Comparison of ENCODE assay signal across 1 cellular context in the genomic region with DNA sequence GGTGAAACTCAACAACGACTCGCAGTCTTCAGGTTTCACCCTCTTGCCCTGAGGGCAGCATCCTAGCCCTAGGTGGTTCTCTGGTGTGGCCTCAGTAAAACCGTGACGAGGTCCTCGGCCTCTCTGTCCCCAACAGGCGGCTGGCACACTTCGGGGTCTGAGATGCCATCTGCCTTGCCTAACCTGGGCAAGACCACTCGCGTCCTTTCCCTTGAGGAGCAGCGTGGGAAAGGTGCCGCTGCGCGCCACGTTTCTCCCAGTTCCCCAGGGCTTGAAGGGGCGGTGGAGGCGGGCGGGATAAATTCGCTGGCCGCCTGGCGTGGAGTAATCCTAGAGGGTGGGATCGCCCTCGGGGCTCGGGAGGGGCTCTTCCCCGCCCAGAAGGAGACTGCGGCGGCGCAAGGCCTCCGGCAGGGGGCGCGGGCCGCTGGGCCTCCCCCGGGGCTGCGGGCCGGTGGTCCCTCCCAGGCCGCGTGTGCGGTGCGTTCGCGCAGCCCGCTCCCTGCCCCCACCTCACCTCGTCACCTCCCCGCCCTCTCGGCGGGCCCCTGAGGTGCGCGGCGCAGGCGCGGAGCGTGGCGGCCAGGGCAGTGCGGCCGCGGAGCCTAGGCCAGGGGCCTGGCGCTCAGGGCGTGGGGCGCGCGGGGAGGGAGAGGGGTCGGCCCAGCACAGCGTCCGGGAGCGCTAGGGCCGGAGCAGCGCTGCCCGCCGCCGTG.
TF ChIP-seq lines count a peak whose summit lies in the region.

A gene with protein sequence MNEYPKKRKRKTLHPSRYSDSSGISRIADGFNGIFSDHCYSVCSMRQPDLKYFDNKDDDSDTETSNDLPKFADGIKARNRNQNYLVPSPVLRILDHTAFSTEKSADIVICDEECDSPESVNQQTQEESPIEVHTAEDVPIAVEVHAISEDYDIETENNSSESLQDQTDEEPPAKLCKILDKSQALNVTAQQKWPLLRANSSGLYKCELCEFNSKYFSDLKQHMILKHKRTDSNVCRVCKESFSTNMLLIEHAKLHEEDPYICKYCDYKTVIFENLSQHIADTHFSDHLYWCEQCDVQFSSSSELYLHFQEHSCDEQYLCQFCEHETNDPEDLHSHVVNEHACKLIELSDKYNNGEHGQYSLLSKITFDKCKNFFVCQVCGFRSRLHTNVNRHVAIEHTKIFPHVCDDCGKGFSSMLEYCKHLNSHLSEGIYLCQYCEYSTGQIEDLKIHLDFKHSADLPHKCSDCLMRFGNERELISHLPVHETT (plus strand): TSS at position 551 of the 716 bp plus-strand sequence. CDS start 5,263 bp downstream, outside the sequence.

TF ChIP-seq in HepG2, 621 proteins besides CTCF, POLR2A, EP300 and RAD21 (continued from another document and continues in another):
- TF ChIP-seq CREB1 (IDR thresholded peaks at IDR 0.05) (peak; percentile 38; the same call in 1 of the 2 replicates), CREB1 (CRISPR knock-in tag; IDR thresholded peaks at IDR 0.05) (no peak), ZNF552 (CRISPR knock-in tag; IDR thresholded peaks at IDR 0.05; ENCODE audit: borderline replicate concordance) (peak; percentile 75; the same call in 1 of the 2 replicates), ZNF589 (CRISPR knock-in tag; conservative IDR thresholded peaks at IDR 0.05) (peak; percentile 46), FOXA3 (CRISPR knock-in tag; IDR thresholded peaks at IDR 0.05) (0 out of 2 replicates have a peak, but pooled peaks have one; percentile 8), HOXD1 (CRISPR knock-in tag; IDR thresholded peaks at IDR 0.05) (no peak), ZNF17 (CRISPR knock-in tag; IDR thresholded peaks at IDR 0.05) (no peak), JUNB (CRISPR knock-in tag; IDR thresholded peaks at IDR 0.05; ENCODE audit: borderline replicate concordance) (no peak), RAD51 (IDR thresholded peaks at IDR 0.05; ENCODE audit: borderline replicate concordance) (no peak), ZNF672 (CRISPR knock-in tag; IDR thresholded peaks at IDR 0.05) (no peak), XBP1 (CRISPR knock-in tag; IDR thresholded peaks at IDR 0.05) (0 out of 2 replicates have a peak, but pooled peaks have one; percentile 15), NFKB2 (CRISPR knock-in tag; IDR thresholded peaks at IDR 0.05; ENCODE audit: borderline replicate concordance) (peak; percentile 67; the same call in 1 of the 2 replicates), AKAP8 (CRISPR knock-in tag; IDR thresholded peaks at IDR 0.05) (no peak), NFE2 (CRISPR knock-in tag; IDR thresholded peaks at IDR 0.05) (no peak), HNRNPL (IDR thresholded peaks at IDR 0.05; ENCODE audit: low read depth, low read length) (0 out of 2 replicates have a peak, but pooled peaks have one; percentile 74), RORA (CRISPR knock-in tag; IDR thresholded peaks at IDR 0.05) (no peak), MAFG (CRISPR knock-in tag; IDR thresholded peaks at IDR 0.05) (no peak), ZNF644 (CRISPR knock-in tag; IDR thresholded peaks at IDR 0.05; ENCODE audit: low read depth) (no peak), ERF (CRISPR knock-in tag; IDR thresholded peaks at IDR 0.05) (peak; percentile 39), TSC22D2 (CRISPR knock-in tag; IDR thresholded peaks at IDR 0.05; ENCODE audit: borderline replicate concordance) (no peak), ZBTB25 (CRISPR knock-in tag; IDR thresholded peaks at IDR 0.05) (no peak; the same call in 1 of the 2 replicates), PCBP2 (optimal IDR thresholded peaks at IDR 0.05; ENCODE audit: low read depth, low read length, poor library complexity, severe bottlenecking) (no peak), SP2 (CRISPR knock-in tag; IDR thresholded peaks at IDR 0.05) (0 out of 2 replicates have a peak, but pooled peaks have one; percentile 25), CERS6 (CRISPR knock-in tag; IDR thresholded peaks at IDR 0.05) (no peak), SAFB2 (CRISPR knock-in tag; IDR thresholded peaks at IDR 0.05; ENCODE audit: borderline replicate concordance, low read depth) (peak; percentile 66; the same call in 1 of the 2 replicates), HIC2 (CRISPR knock-in tag; IDR thresholded peaks at IDR 0.05; ENCODE audit: low read depth) (no peak), NFRKB (IDR thresholded peaks at IDR 0.05) (no peak), ZNF251 (CRISPR knock-in tag; IDR thresholded peaks at IDR 0.05) (no peak), KLF11 (CRISPR knock-in tag; IDR thresholded peaks at IDR 0.05) (no peak), PAWR (CRISPR knock-in tag; IDR thresholded peaks at IDR 0.05; ENCODE audit: borderline replicate concordance) (no peak), ZNF142 (CRISPR knock-in tag; IDR thresholded peaks at IDR 0.05) (peak; percentile 76), ZNF737 (CRISPR knock-in tag; IDR thresholded peaks at IDR 0.05; ENCODE audit: borderline replicate concordance) (no peak), ZNF709 (CRISPR knock-in tag; IDR thresholded peaks at IDR 0.05) (peak; percentile 83; the same call in 1 of the 2 replicates), DPF2 (CRISPR knock-in tag; IDR thresholded peaks at IDR 0.05; ENCODE audit: borderline replicate concordance, low read depth) (no peak), ZSCAN5A (CRISPR knock-in tag; IDR thresholded peaks at IDR 0.05; ENCODE audit: borderline replicate concordance) (no peak)
- TF ChIP-seq, protein P1, sequence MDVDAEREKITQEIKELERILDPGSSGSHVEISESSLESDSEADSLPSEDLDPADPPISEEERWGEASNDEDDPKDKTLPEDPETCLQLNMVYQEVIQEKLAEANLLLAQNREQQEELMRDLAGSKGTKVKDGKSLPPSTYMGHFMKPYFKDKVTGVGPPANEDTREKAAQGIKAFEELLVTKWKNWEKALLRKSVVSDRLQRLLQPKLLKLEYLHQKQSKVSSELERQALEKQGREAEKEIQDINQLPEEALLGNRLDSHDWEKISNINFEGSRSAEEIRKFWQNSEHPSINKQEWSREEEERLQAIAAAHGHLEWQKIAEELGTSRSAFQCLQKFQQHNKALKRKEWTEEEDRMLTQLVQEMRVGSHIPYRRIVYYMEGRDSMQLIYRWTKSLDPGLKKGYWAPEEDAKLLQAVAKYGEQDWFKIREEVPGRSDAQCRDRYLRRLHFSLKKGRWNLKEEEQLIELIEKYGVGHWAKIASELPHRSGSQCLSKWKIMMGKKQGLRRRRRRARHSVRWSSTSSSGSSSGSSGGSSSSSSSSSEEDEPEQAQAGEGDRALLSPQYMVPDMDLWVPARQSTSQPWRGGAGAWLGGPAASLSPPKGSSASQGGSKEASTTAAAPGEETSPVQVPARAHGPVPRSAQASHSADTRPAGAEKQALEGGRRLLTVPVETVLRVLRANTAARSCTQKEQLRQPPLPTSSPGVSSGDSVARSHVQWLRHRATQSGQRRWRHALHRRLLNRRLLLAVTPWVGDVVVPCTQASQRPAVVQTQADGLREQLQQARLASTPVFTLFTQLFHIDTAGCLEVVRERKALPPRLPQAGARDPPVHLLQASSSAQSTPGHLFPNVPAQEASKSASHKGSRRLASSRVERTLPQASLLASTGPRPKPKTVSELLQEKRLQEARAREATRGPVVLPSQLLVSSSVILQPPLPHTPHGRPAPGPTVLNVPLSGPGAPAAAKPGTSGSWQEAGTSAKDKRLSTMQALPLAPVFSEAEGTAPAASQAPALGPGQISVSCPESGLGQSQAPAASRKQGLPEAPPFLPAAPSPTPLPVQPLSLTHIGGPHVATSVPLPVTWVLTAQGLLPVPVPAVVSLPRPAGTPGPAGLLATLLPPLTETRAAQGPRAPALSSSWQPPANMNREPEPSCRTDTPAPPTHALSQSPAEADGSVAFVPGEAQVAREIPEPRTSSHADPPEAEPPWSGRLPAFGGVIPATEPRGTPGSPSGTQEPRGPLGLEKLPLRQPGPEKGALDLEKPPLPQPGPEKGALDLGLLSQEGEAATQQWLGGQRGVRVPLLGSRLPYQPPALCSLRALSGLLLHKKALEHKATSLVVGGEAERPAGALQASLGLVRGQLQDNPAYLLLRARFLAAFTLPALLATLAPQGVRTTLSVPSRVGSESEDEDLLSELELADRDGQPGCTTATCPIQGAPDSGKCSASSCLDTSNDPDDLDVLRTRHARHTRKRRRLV (CRISPR knock-in tag; IDR thresholded peaks at IDR 0.05), result no peak
- TF ChIP-seq, protein P2, sequence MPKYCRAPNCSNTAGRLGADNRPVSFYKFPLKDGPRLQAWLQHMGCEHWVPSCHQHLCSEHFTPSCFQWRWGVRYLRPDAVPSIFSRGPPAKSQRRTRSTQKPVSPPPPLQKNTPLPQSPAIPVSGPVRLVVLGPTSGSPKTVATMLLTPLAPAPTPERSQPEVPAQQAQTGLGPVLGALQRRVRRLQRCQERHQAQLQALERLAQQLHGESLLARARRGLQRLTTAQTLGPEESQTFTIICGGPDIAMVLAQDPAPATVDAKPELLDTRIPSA (CRISPR knock-in tag; IDR thresholded peaks at IDR 0.05; ENCODE audit: borderline replicate concordance), result no peak; the same call in 1 of the 2 replicates
